ENCODE assay signal across 20 cellular contexts in genomic region chr12:70178038-70178437, GRCh38.
A peak's percentile ranks its signal among the peaks of the same experiment; 100 is the strongest.
DNase-seq lines count a peak whose midpoint lies in the region; ATAC-seq, FAIRE-seq and TF ChIP-seq lines count a peak whose summit lies in the region.
"Had no signal": no experiment of that assay in that cellular context is flagged by ENCODE, and none has a peak within 500 bp of the region (broad histone marks: within the 10 kb centered on the region; RNA-seq: fewer than 3 reads in every experiment).

No MANE protein-coding gene starts in this region.

- H3K36me3 Mint-ChIP-seq in activated T-helper 1 cell treated with anti-CD3 and anti-CD28 coated beads, Interleukin-12 subunit alpha, Interleukin-12 subunit beta, Interleukin-2, Interleukin-4 antibody, amounts not matched to agents 30 ng/mL and 10 ng/mL and 1 ng/mL, durations not matched to agents 14 hours and 24 hours and 36 hours (ENCODE audit: low read depth), result no peaks in the 10 kb centered on the region

- TF ChIP-seq POLR2A in heart left ventricle (IDR thresholded peaks at IDR 0.05), result no peak
- no peak for TF ChIP-seq POLR2A in suprapubic skin (IDR thresholded peaks at IDR 0.05)

- no peak for TF ChIP-seq CTCF in bronchial epithelial cell (IDR thresholded peaks at IDR 0.05; ENCODE audit: insufficient read depth, low read length, severe bottlenecking)
- no peak for TF ChIP-seq CTCF in heart left ventricle (IDR thresholded peaks at IDR 0.05)
- no peak for TF ChIP-seq CTCF in suprapubic skin (IDR thresholded peaks at IDR 0.05)

- H3K4me3 Mint-ChIP-seq in activated T-helper 1 cell treated with anti-CD3 and anti-CD28 coated beads, Interleukin-12 subunit alpha, Interleukin-12 subunit beta, Interleukin-2, Interleukin-4 antibody, amounts not matched to agents 30 ng/mL and 10 ng/mL and 1 ng/mL, durations not matched to agents 14 hours and 24 hours and 36 hours, result no peak overlapping the region
- H3K4me3 Mint-ChIP-seq: activated CD4-positive, alpha-beta memory T cell treated with anti-CD3 and anti-CD28 coated beads, Interleukin-2, amount 10 ng/mL, durations not matched to agents 7 days and 5 days; central memory CD8-positive, alpha-beta T cell; naive thymus-derived CD8-positive, alpha-beta T cell had no signal

- ATAC-seq in heart left ventricle (peak; percentile 32 to 76 (median 66)), HG02798 (IDR thresholded peaks at IDR 0.05; ENCODE audit: poor library complexity, unreplicated experiment) (no peak), HG02884 (IDR thresholded peaks at IDR 0.05; ENCODE audit: unreplicated experiment) (no peak)
- ATAC-seq: naive thymus-derived CD8-positive, alpha-beta T cell had no signal

- no peak overlapping the region for H3K4me3 ChIP-seq in bronchial epithelial cell (ENCODE audit: low read depth, low read length)
- peak overlapping the region in 3 of 12 donors; percentile 2 to 10 (median 5) for H3K4me3 ChIP-seq in heart left ventricle
- H3K4me3 ChIP-seq in suprapubic skin, result no peak overlapping the region
- H3K4me3 ChIP-seq: Peyer's patch, skin epidermis, tibial artery had no signal

- no peak for TF ChIP-seq EP300 in suprapubic skin (IDR thresholded peaks at IDR 0.05)

- peaks cover 0 to 16% (median 0%) of the 10 kb centered on the region in 12 donors for H3K9me3 ChIP-seq in heart left ventricle
- no peaks in the 10 kb centered on the region for H3K9me3 ChIP-seq in suprapubic skin
- H3K9me3 ChIP-seq: Peyer's patch, tibial artery had no signal

- H3K27ac Mint-ChIP-seq in activated T-helper 1 cell treated with anti-CD3 and anti-CD28 coated beads, Interleukin-12 subunit alpha, Interleukin-12 subunit beta, Interleukin-2, Interleukin-4 antibody, amounts not matched to agents 30 ng/mL and 10 ng/mL and 1 ng/mL, durations not matched to agents 14 hours and 24 hours and 36 hours, result no peak overlapping the region
- H3K27ac Mint-ChIP-seq: activated CD4-positive, alpha-beta memory T cell treated with anti-CD3 and anti-CD28 coated beads, Interleukin-2, amount 10 ng/mL, durations not matched to agents 7 days and 5 days; naive thymus-derived CD8-positive, alpha-beta T cell had no signal

- H3K27me3 ChIP-seq in bronchial epithelial cell (ENCODE audit: control insufficient read depth, insufficient read depth, low read length), result no peaks in the 10 kb centered on the region
- no peaks in the 10 kb centered on the region for H3K27me3 ChIP-seq in heart left ventricle
- H3K27me3 ChIP-seq in suprapubic skin, result no peaks in the 10 kb centered on the region
- H3K27me3 ChIP-seq: Peyer's patch, tibial artery had no signal

- H3K4me1 ChIP-seq in heart left ventricle (no peaks in the 10 kb centered on the region), suprapubic skin (no peaks in the 10 kb centered on the region)
- H3K4me1 ChIP-seq: Peyer's patch had no signal

- DNase-seq in NCI-H748 (lab: John Stamatoyannopoulos, UW; ENCODE audit: unreplicated experiment) (peak; percentile 14), NCI-H748 treated with DMSO at 0.1 percent for 48 hours (lab: John Stamatoyannopoulos, UW) (no peak), bronchial epithelial cell (ENCODE audit: low read depth) (peak; percentile 62), heart left ventricle (no peak), suprapubic skin (ENCODE audit: low spot score in 2 of 2) (no peak)
- no peak for DNase-seq in activated T-helper 1 cell treated with anti-CD3 and anti-CD28 coated beads, Interleukin-12 subunit alpha, Interleukin-12 subunit beta, Interleukin-2, Interleukin-4 antibody, amounts not matched to agents 30 ng/mL and 10 ng/mL and 1 ng/mL, durations not matched to agents 14 hours and 24 hours and 36 hours (ENCODE audit: low spot score)
- DNase-seq: activated CD4-positive, alpha-beta memory T cell treated with anti-CD3 and anti-CD28 coated beads, Interleukin-2, amount 10 ng/mL, durations not matched to agents 7 days and 5 days; activated gamma-delta T cell; naive thymus-derived CD8-positive, alpha-beta T cell; NCI-H2081; Peyer's patch; T1000; tibial artery had no signal

- no peak for FAIRE-seq in bronchial epithelial cell (lab: Jason Lieb, UNC)
- FAIRE-seq: keratinocyte had no signal

- no peaks in the 10 kb centered on the region for H3K4me1 Mint-ChIP-seq in activated T-helper 1 cell treated with anti-CD3 and anti-CD28 coated beads, Interleukin-12 subunit alpha, Interleukin-12 subunit beta, Interleukin-2, Interleukin-4 antibody, amounts not matched to agents 30 ng/mL and 10 ng/mL and 1 ng/mL, durations not matched to agents 14 hours and 24 hours and 36 hours (ENCODE audit: low read depth)
- H3K4me1 Mint-ChIP-seq: activated CD4-positive, alpha-beta memory T cell treated with anti-CD3 and anti-CD28 coated beads, Interleukin-2, amount 10 ng/mL, durations not matched to agents 7 days and 5 days; central memory CD8-positive, alpha-beta T cell; naive thymus-derived CD8-positive, alpha-beta T cell had no signal

- H3K27ac ChIP-seq in heart left ventricle (peak overlapping the region in 8 of 12 donors; percentile 3 to 54 (median 24)), suprapubic skin (peak overlapping the region; percentile 6)
- H3K27ac ChIP-seq: 22Rv1, KMS-11, Peyer's patch had no signal

- H3K27me3 Mint-ChIP-seq in activated T-helper 1 cell treated with anti-CD3 and anti-CD28 coated beads, Interleukin-12 subunit alpha, Interleukin-12 subunit beta, Interleukin-2, Interleukin-4 antibody, amounts not matched to agents 30 ng/mL and 10 ng/mL and 1 ng/mL, durations not matched to agents 14 hours and 24 hours and 36 hours (ENCODE audit: insufficient read depth), result no peaks in the 10 kb centered on the region

- WGBS in heart left ventricle, 4 donors, result 60 to 75% (median 65%) methylated on average over 1 of the region's 1 CpG
- WGBS in suprapubic skin, result 54% methylated on average over 1 of the region's 1 CpG

- no peaks in the 10 kb centered on the region for H3K9me3 Mint-ChIP-seq in activated T-helper 1 cell treated with anti-CD3 and anti-CD28 coated beads, Interleukin-12 subunit alpha, Interleukin-12 subunit beta, Interleukin-2, Interleukin-4 antibody, amounts not matched to agents 30 ng/mL and 10 ng/mL and 1 ng/mL, durations not matched to agents 14 hours and 24 hours and 36 hours
- H3K9me3 Mint-ChIP-seq: activated CD4-positive, alpha-beta memory T cell treated with anti-CD3 and anti-CD28 coated beads, Interleukin-2, amount 10 ng/mL, durations not matched to agents 7 days and 5 days; central memory CD8-positive, alpha-beta T cell had no signal

- H3K36me3 ChIP-seq in bronchial epithelial cell (ENCODE audit: control insufficient read depth, insufficient read depth, low read length) (no peaks in the 10 kb centered on the region), heart left ventricle (no peaks in the 10 kb centered on the region), suprapubic skin (no peaks in the 10 kb centered on the region)
- H3K36me3 ChIP-seq: Peyer's patch, tibial artery had no signal

- intact Hi-C loops in heart left ventricle (cut with DNase I), result no loop called here
- intact Hi-C loops in activated T-helper 1 cell treated with anti-CD3 and anti-CD28 coated beads, Interleukin-12 subunit alpha, Interleukin-12 subunit beta, Interleukin-2, Interleukin-4 antibody, amounts not matched to agents 30 ng/mL and 10 ng/mL and 1 ng/mL, durations not matched to agents 14 hours and 24 hours and 36 hours (cut with micrococcal nuclease), result no loop called here

Comparison
In these comparisons a context has a peak if more than half of its experiments do, and no peak if none do; other contexts are left out.
1. DNase-seq: peak in NCI-H748 (single experiment) and bronchial epithelial cell (single experiment); none in NCI-H748 treated with DMSO at 0.1 percent for 48 hours (single experiment), heart left ventricle (0 of 5), suprapubic skin (0 of 2) and activated T-helper 1 cell treated with anti-CD3 and anti-CD28 coated beads, Interleukin-12 subunit alpha, Interleukin-12 subunit beta, Interleukin-2, Interleukin-4 antibody, amounts not matched to agents 30 ng/mL and 10 ng/mL and 1 ng/mL, durations not matched to agents 14 hours and 24 hours and 36 hours (single experiment).
2. ATAC-seq: peak in heart left ventricle (4 of 4); none in HG02798 (single experiment) and HG02884 (single experiment).